ENCODE assay signal across 6 cellular contexts in genomic region chr1:121448064-121448463, GRCh38.
DNase-seq lines count a peak whose midpoint lies in the region; ATAC-seq, FAIRE-seq and TF ChIP-seq lines count a peak whose summit lies in the region.
"Not testable (repeated sequence)": the region's sequence is repeated elsewhere in the genome, so short reads cannot be mapped to it uniquely, and the experiment has no call there.

No MANE protein-coding gene starts in this region.

- not testable (repeated sequence) for H3K4me3 ChIP-seq in GM23338; OCI-LY7 (ENCODE audit: low read depth, low read length, poor library complexity, severe bottlenecking); K562

- not testable (repeated sequence) for H3K4me1 ChIP-seq in GM23338 (ENCODE audit: insufficient read depth); OCI-LY7 (ENCODE audit: insufficient read depth, low read length, poor library complexity, severe bottlenecking); K562 (replicated peaks in 1 of 2; ENCODE audit: control insufficient read depth in 2 of 2, insufficient read depth in 2 of 2, low read length in 2 of 2)

- not testable (repeated sequence) for H4K20me1 ChIP-seq in GM23338 (replicated peaks; ENCODE audit: insufficient read depth); OCI-LY7 (ENCODE audit: insufficient read depth, low read length); K562 (replicated peaks; ENCODE audit: control insufficient read depth, insufficient read depth, low read length)

- not testable (repeated sequence) for H3K27ac ChIP-seq in GM23338 (ENCODE audit: low read depth); OCI-LY7 (ENCODE audit: low read depth, low read length, poor library complexity, severe bottlenecking); K562 (ENCODE audit: extremely low read depth, low read depth, low read length)

- intact Hi-C loops in OCI-LY7 (cut with micrococcal nuclease; ENCODE audit: unreplicated experiment); K562 (cut with micrococcal nuclease): not testable (repeated sequence)

- H2AFZ ChIP-seq in GM23338; K562 (ENCODE audit: low read depth, low read length): not testable (repeated sequence)
- H2AFZ ChIP-seq in OCI-LY7 (ENCODE audit: low read length), result peak overlapping the region; percentile 68; the same call in 1 of the 2 replicates

- H3K27ac Mint-ChIP-seq in GM23338, WTC11: not testable (repeated sequence)

- H3K36me3 Mint-ChIP-seq in GM23338 (ENCODE audit: low read depth); WTC11: not testable (repeated sequence)

- not testable (repeated sequence) for BruUV-seq in OCI-LY7 (replicated peaks; lab: Mats Ljungman, UMichigan); K562 (replicated peaks; lab: Mats Ljungman, UMichigan)

- TF ChIP-seq CTCF in GM23338 (conservative IDR thresholded peaks at IDR 0.05; ENCODE audit: low read depth in 2 of 2); OCI-LY7 (conservative IDR thresholded peaks at IDR 0.05; ENCODE audit: low read length); WTC11 (IDR thresholded peaks at IDR 0.05); K562 (IDR thresholded peaks at IDR 0.05 in 2 of 3, conservative IDR thresholded peaks at IDR 0.05 in 1 of 3; ENCODE audit: insufficient read depth in 2 of 3, low read depth in 1 of 3, low read length in 3 of 3): not testable (repeated sequence)

- CTCF ChIA-PET in OCI-LY7 (lab: Charles Lee; ENCODE audit: unreplicated experiment); WTC11 (lab: Charles Lee); K562 (lab: Yijun Ruan, JAX; ENCODE audit: low intra/inter-chr PET ratio): not testable (repeated sequence)

- not testable (repeated sequence) for H3K79me2 ChIP-seq in GM23338 (replicated peaks; ENCODE audit: insufficient read depth); OCI-LY7 (ENCODE audit: insufficient read depth, low read depth, low read length); K562 (ENCODE audit: control insufficient read depth, insufficient read depth, low read length)

- not testable (repeated sequence) for H3K27me3 Mint-ChIP-seq in GM23338 (ENCODE audit: insufficient read depth, low read depth, poor library complexity); WTC11 (ENCODE audit: low read depth)

- not testable (repeated sequence) for H3K27me3 ChIP-seq in GM23338 (ENCODE audit: insufficient read depth); K562 (ENCODE audit: control insufficient read depth in 2 of 2, insufficient read depth in 2 of 2, low read length in 2 of 2)

- peak; percentile 58 for FAIRE-seq in K562 (lab: Jason Lieb, UNC)

- TF ChIP-seq RAD21 in K562 (CRISPR knock-in tag; conservative IDR thresholded peaks at IDR 0.05 in 1 of 2, IDR thresholded peaks at IDR 0.05 in 1 of 2), result not testable (repeated sequence)

- not testable (repeated sequence) for H3F3A ChIP-seq in GM23338 (replicated peaks; ENCODE audit: low read depth)

- 0% methylated on average over 3 of the region's 3 CpGs for WGBS in K562 (ENCODE audit: insufficient coverage, low coverage, missing lambda C conversion rate)

- not testable (repeated sequence) for H3K4me3 Mint-ChIP-seq in GM23338, WTC11

- H3K4me1 Mint-ChIP-seq in GM23338, result not testable (repeated sequence)
- H3K4me1 Mint-ChIP-seq in WTC11, result peaks cover 16% of the 10 kb centered on the region

- not testable (repeated sequence) for H3K9me2 ChIP-seq in GM23338 (ENCODE audit: insufficient read depth); OCI-LY7 (ENCODE audit: insufficient read depth, low read length)

- in situ Hi-C loops in K562 (cut with MboI), result not testable (repeated sequence)

- TF ChIP-seq EP300 in K562 (IDR thresholded peaks at IDR 0.05; ENCODE audit: low read length), result not testable (repeated sequence)

- H3K9me1 ChIP-seq in K562 (ENCODE audit: control insufficient read depth, insufficient read depth, low read length), result not testable (repeated sequence)

- not testable (repeated sequence) for H3K9ac ChIP-seq in K562 (ENCODE audit: insufficient read depth in 1 of 2, low read depth in 2 of 2, low read length in 2 of 2)

- H3K9me3 ChIP-seq in OCI-LY7 (ENCODE audit: low read length); K562 (replicated peaks; ENCODE audit: control insufficient read depth, insufficient read depth, low read depth, low read length): not testable (repeated sequence)

- not testable (repeated sequence) for H3K36me3 ChIP-seq in GM23338 (ENCODE audit: insufficient read depth); OCI-LY7 (ENCODE audit: insufficient read depth, low read length); K562 (ENCODE audit: control insufficient read depth, insufficient read depth, low read length)

- not testable (repeated sequence) for H3K4me2 ChIP-seq in GM23338; OCI-LY7 (ENCODE audit: low read length); K562 (ENCODE audit: insufficient read depth, low read length)

- POLR2A ChIA-PET in OCI-LY7 (lab: Charles Lee), result interaction anchor here (0.8 kb wide), 1 partner anchor 47 kb away, joined by 3 read pairs; no protein-coding TSS in a partner anchor
- POLR2A ChIA-PET in WTC11 (lab: Charles Lee), result not testable (repeated sequence)
- POLR2A ChIA-PET in K562 (lab: Yijun Ruan, JAX), result interaction anchor here (0.7 kb wide), 1 partner anchor 8 kb away, joined by 3 read pairs; no protein-coding TSS in a partner anchor

- not testable (repeated sequence) for DNase-seq in GM23338 (ENCODE audit: low spot score); OCI-LY7 (ENCODE audit: low spot score); WTC11 (ENCODE audit: low spot score); K562 (ENCODE audit: extremely low read depth in 1 of 4, low spot score in 3 of 4)
- DNase-seq in M059J (ENCODE audit: low read depth) (peak; percentile 5), left kidney (ENCODE audit: low read depth, low spot score) (peak; percentile 15)

- ATAC-seq in GM23338 (peak; percentile 55), WTC11 (peak; percentile 68)
- not testable (repeated sequence) for ATAC-seq in K562

- not testable (repeated sequence) for TF ChIP-seq POLR2A in K562 (conservative IDR thresholded peaks at IDR 0.05)

- not testable (repeated sequence) for H3K9me3 Mint-ChIP-seq in GM23338
- peaks cover 11% of the 10 kb centered on the region for H3K9me3 Mint-ChIP-seq in WTC11
